ENCODE assay signal across 8 cellular contexts in genomic region chr5:123088031-123088805, GRCh38. TPM values are rescaled to one million over a fixed set of nuclear protein-coding genes. Genes with fewer than 3 reads are reported as not detected.
A peak's percentile ranks its signal among the peaks of the same experiment; 100 is the strongest.
DNase-seq lines count a peak whose midpoint lies in the region; ATAC-seq and TF ChIP-seq lines count a peak whose summit lies in the region.

No MANE protein-coding gene starts in this region.

- H3K9me3 ChIP-seq in stomach, result no peaks in the 10 kb centered on the region

- 4 to 9% (median 6%) methylated on average over 36 to 42 of the region's 42 CpGs for WGBS in stomach, 5 donors

- TF ChIP-seq CTCF in stomach (IDR thresholded peaks at IDR 0.05), result no peak

- H3K27me3 ChIP-seq in stomach, result peaks cover 12 to 95% (median 83%) of the 10 kb centered on the region in 3 donors

- peak overlapping the region in 2 of 5 donors; percentile 47 to 67 for H3K27ac ChIP-seq in stomach

- peaks cover 27 to 48% (median 40%) of the 10 kb centered on the region in 4 donors for H3K4me1 ChIP-seq in stomach

- no peak for TF ChIP-seq POLR2A in stomach (IDR thresholded peaks at IDR 0.05)

- ATAC-seq in left lobe of liver, result peak; percentile 50

- H3K36me3 ChIP-seq in stomach, result no peaks in the 10 kb centered on the region

- TF ChIP-seq EP300 in stomach (IDR thresholded peaks at IDR 0.05), result no peak

- peak; percentile 51 for DNase-seq in NCI-H748 (lab: John Stamatoyannopoulos, UW; ENCODE audit: unreplicated experiment)
- DNase-seq in NCI-H748 treated with DMSO at 0.1 percent for 48 hours (lab: John Stamatoyannopoulos, UW), result no peak
- peak; percentile 42 for DNase-seq in astrocyte of the hippocampus (ENCODE audit: low read depth, low spot score)
- DNase-seq in left lobe of liver (ENCODE audit: low spot score), result no peak
- no peak for DNase-seq in stomach
- DNase-seq in NCI-H446 (lab: John Stamatoyannopoulos, UW), result no peak
- no peak for DNase-seq in nucleus accumbens (lab: John Stamatoyannopoulos, UW)
- no peak for DNase-seq in cerebellum (ENCODE audit: low spot score)

- intact Hi-C loops in stomach (cut with DNase I; ENCODE audit: low total_unique reads), result no loop called here

- peak overlapping the region; percentile 54 to 77 (median 58) for H3K4me3 ChIP-seq in stomach

RNA-seq across cellular contexts. Expression of gene PRDM6, which starts 0.8 kb away (rescaled TPM):
- total RNA-seq in left lobe of liver (0.35 TPM), stomach (10 to 100 TPM in 1 of 5 donors, 1 to 10 TPM in 1, under 1 TPM in 3; under 0.01 to 24.2 (median 0.87) TPM), cerebellum (0.64 TPM)
- 1 to 10 TPM in 1 of 3 donors, under 1 TPM in 2; 0.15 to 1.8 (median 0.19) TPM for polyA plus RNA-seq in stomach

RNA-seq across cellular contexts. Expression of gene PPIC, which starts 51.7 kb away (rescaled TPM):
- total RNA-seq in left lobe of liver (18.6 TPM), stomach (10 to 100 TPM; 10.5 to 57.5 (median 22.3) TPM), cerebellum (4.7 TPM)
- polyA plus RNA-seq in stomach, result 10 to 100 TPM in 2 of 3 donors, 1 to 10 TPM in 1; 6.9 to 19.9 (median 19.0) TPM

Comparison
In these comparisons a context has a peak if more than half of its experiments do, and no peak if none do; other contexts are left out.
1. DNase-seq: peak in NCI-H748 (single experiment) and astrocyte of the hippocampus (single experiment); none in NCI-H748 treated with DMSO at 0.1 percent for 48 hours (single experiment), left lobe of liver (single experiment), stomach (single experiment), NCI-H446 (0 of 2), nucleus accumbens (0 of 56) and cerebellum (single experiment).